8 cellular contexts compared by ENCODE assay signal in genomic region chr9:124197177-124198095, GRCh38.
DNase-seq lines count a peak whose midpoint lies in the region; ATAC-seq and TF ChIP-seq lines count a peak whose summit lies in the region.

No MANE protein-coding gene starts in this region.

- H3K27ac ChIP-seq in lower lobe of right lung, result peak overlapping the region; percentile 62

- no peaks in the 10 kb centered on the region for H3K36me3 ChIP-seq in lower lobe of right lung

- ATAC-seq in GM18520 (IDR thresholded peaks at IDR 0.05; ENCODE audit: unreplicated experiment), result peak; percentile 61
- peak; percentile 54 for ATAC-seq in HG02610 (IDR thresholded peaks at IDR 0.05; ENCODE audit: unreplicated experiment)
- peak; percentile 86 to 91 for ATAC-seq in lower lobe of right lung

- H3K4me3 ChIP-seq in lower lobe of right lung, result no peak overlapping the region

- peaks cover 10% of the 10 kb centered on the region for H3K9me3 ChIP-seq in lower lobe of right lung

- H3K4me1 ChIP-seq in lower lobe of right lung, result no peaks in the 10 kb centered on the region

- intact Hi-C loops in lower lobe of right lung (cut with DNase I), result no loop called here

- no peak for TF ChIP-seq CTCF in lower lobe of right lung (IDR thresholded peaks at IDR 0.05)

- DNase-seq in NOMO-1 treated with dmso at 0.1 percent for 144 hours (lab: John Stamatoyannopoulos, UW; ENCODE audit: unreplicated experiment) (peak; percentile 96), lower lobe of right lung (peak; percentile 76), NCI-H774 (lab: John Stamatoyannopoulos, UW) (no peak), SW 1271 (lab: John Stamatoyannopoulos, UW) (no peak), SK-N-DZ (ENCODE audit: low spot score) (no peak), NCI-H1105 (lab: John Stamatoyannopoulos, UW) (no peak)

- no peaks in the 10 kb centered on the region for H3K27me3 ChIP-seq in lower lobe of right lung (ENCODE audit: low read depth)

Comparison
In these comparisons a context has a peak if more than half of its experiments do, and no peak if none do; other contexts are left out.
1. DNase-seq: peak in NOMO-1 treated with dmso at 0.1 percent for 144 hours (single experiment) and lower lobe of right lung (single experiment); none in NCI-H774 (single experiment), SW 1271 (0 of 2), SK-N-DZ (single experiment) and NCI-H1105 (single experiment).
2. Peak in every context shown above with its lines, with median percentiles within 50 percentile points of each other: ATAC-seq.